17 cellular contexts compared by ENCODE assay signal in genomic region chr13:46164661-46165060, GRCh38. TPM values are rescaled to one million over a fixed set of nuclear protein-coding genes. Genes with fewer than 3 reads are reported as not detected.
A peak's percentile ranks its signal among the peaks of the same experiment; 100 is the strongest.
DNase-seq lines count a peak whose midpoint lies in the region; ATAC-seq and TF ChIP-seq lines count a peak whose summit lies in the region.
"Had no signal": no experiment of that assay in that cellular context is flagged by ENCODE, and none has a peak within 500 bp of the region (broad histone marks: within the 10 kb centered on the region; RNA-seq: fewer than 3 reads in every experiment).

No MANE protein-coding gene starts in this region.

- peaks cover 62% of the 10 kb centered on the region for H4K20me1 ChIP-seq in Karpas-422 (ENCODE audit: insufficient read depth, low read depth, low read length)

- no peak overlapping the region for H3K9ac ChIP-seq in Karpas-422 (ENCODE audit: low read length)

- H3K9me3 Mint-ChIP-seq in activated T-cell treated with anti-CD3 and anti-CD28 coated beads, Interleukin-2, amount 50 U/mL, for 4 hours = no peaks in the 10 kb centered on the region
- no peaks in the 10 kb centered on the region for H3K9me3 Mint-ChIP-seq in activated T-helper 2 cell treated with anti-CD3 and anti-CD28 coated beads, Interferon-gamma antibody, Interleukin-2, Interleukin-4, amounts not matched to agents 10 μg/mL and 5 μg/mL and 100 μg/mL, durations not matched to agents 14 hours and 24 hours and 36 hours
- no peaks in the 10 kb centered on the region for H3K9me3 Mint-ChIP-seq in stimulated activated effector memory CD8-positive, alpha-beta T cell treated with anti-CD3 and anti-CD28 coated beads, Interleukin-12 subunit alpha, Interleukin-12 subunit beta, amount 100 ng/mL, for 72 hours
- H3K9me3 Mint-ChIP-seq: mesothelial cell of epicardium had no signal

- peaks cover 19% of the 10 kb centered on the region for H3K36me3 ChIP-seq in Karpas-422 (ENCODE audit: insufficient read depth, low read length)
- no peaks in the 10 kb centered on the region for H3K36me3 ChIP-seq in Peyer's patch
- H3K36me3 ChIP-seq: uterus had no signal

- H3K4me3 ChIP-seq in Karpas-422 (ENCODE audit: low read length) = no peak overlapping the region
- H3K4me3 ChIP-seq in Peyer's patch = no peak overlapping the region
- H3K4me3 ChIP-seq: uterus had no signal

- H3K27me3 ChIP-seq in Karpas-422 (ENCODE audit: low read length) (no peaks in the 10 kb centered on the region), Peyer's patch (no peaks in the 10 kb centered on the region)
- H3K27me3 ChIP-seq: uterus had no signal

- H3K27me3 Mint-ChIP-seq in activated T-cell treated with anti-CD3 and anti-CD28 coated beads, Interleukin-2, amount 50 U/mL, for 4 hours (ENCODE audit: low read depth) = no peaks in the 10 kb centered on the region
- H3K27me3 Mint-ChIP-seq in activated T-helper 2 cell treated with anti-CD3 and anti-CD28 coated beads, Interferon-gamma antibody, Interleukin-2, Interleukin-4, amounts not matched to agents 10 μg/mL and 5 μg/mL and 100 μg/mL, durations not matched to agents 14 hours and 24 hours and 36 hours (ENCODE audit: low read depth) = no peaks in the 10 kb centered on the region

- peak overlapping the region; percentile 99 for H3K27ac ChIP-seq in Karpas-422 (ENCODE audit: low read length)
- no peak overlapping the region for H3K27ac ChIP-seq in Peyer's patch
- H3K27ac ChIP-seq: uterus had no signal

- H3K4me1 Mint-ChIP-seq in activated T-cell treated with anti-CD3 and anti-CD28 coated beads, Interleukin-2, amount 50 U/mL, for 4 hours (ENCODE audit: low read depth) = peaks cover 81% of the 10 kb centered on the region
- peaks cover 79% of the 10 kb centered on the region for H3K4me1 Mint-ChIP-seq in activated T-helper 2 cell treated with anti-CD3 and anti-CD28 coated beads, Interferon-gamma antibody, Interleukin-2, Interleukin-4, amounts not matched to agents 10 μg/mL and 5 μg/mL and 100 μg/mL, durations not matched to agents 14 hours and 24 hours and 36 hours (ENCODE audit: low read depth)
- peaks cover 86% of the 10 kb centered on the region for H3K4me1 Mint-ChIP-seq in stimulated activated effector memory CD8-positive, alpha-beta T cell treated with anti-CD3 and anti-CD28 coated beads, Interleukin-12 subunit alpha, Interleukin-12 subunit beta, amount 100 ng/mL, for 72 hours

- peaks cover 86% of the 10 kb centered on the region for H3K79me2 ChIP-seq in Karpas-422 (ENCODE audit: low read length)

- no peaks in the 10 kb centered on the region for H3K9me3 ChIP-seq in Karpas-422 (ENCODE audit: low read length)
- H3K9me3 ChIP-seq in Peyer's patch = no peaks in the 10 kb centered on the region
- H3K9me3 ChIP-seq: uterus had no signal

- ATAC-seq in activated T-cell treated with anti-CD3 and anti-CD28 coated beads, Interleukin-2, amount 50 U/mL, for 4 hours = no peak
- no peak for ATAC-seq in stimulated activated effector memory CD8-positive, alpha-beta T cell treated with anti-CD3 and anti-CD28 coated beads, Interleukin-12 subunit alpha, Interleukin-12 subunit beta, amount 100 ng/mL, for 72 hours
- no peak for ATAC-seq in HG02763 (IDR thresholded peaks at IDR 0.05; ENCODE audit: unreplicated experiment)

- no peak overlapping the region for H2AFZ ChIP-seq in Karpas-422 (ENCODE audit: low read length)

- intact Hi-C loops in activated T-helper 2 cell treated with anti-CD3 and anti-CD28 coated beads, Interferon-gamma antibody, Interleukin-2, Interleukin-4, amounts not matched to agents 10 μg/mL and 5 μg/mL and 100 μg/mL, durations not matched to agents 14 hours and 24 hours and 36 hours (cut with micrococcal nuclease) = loop anchor here (1.0 to 5.0 kb wide), 3 partner anchors 15 to 822 kb away; partner anchors contain the start of gene TPT1

- TF ChIP-seq CTCF in Peyer's patch (IDR thresholded peaks at IDR 0.05) = no peak

- peak overlapping the region; percentile 78 for H3K27ac Mint-ChIP-seq in activated T-helper 2 cell treated with anti-CD3 and anti-CD28 coated beads, Interferon-gamma antibody, Interleukin-2, Interleukin-4, amounts not matched to agents 10 μg/mL and 5 μg/mL and 100 μg/mL, durations not matched to agents 14 hours and 24 hours and 36 hours
- H3K27ac Mint-ChIP-seq in stimulated activated effector memory CD8-positive, alpha-beta T cell treated with anti-CD3 and anti-CD28 coated beads, Interleukin-12 subunit alpha, Interleukin-12 subunit beta, amount 100 ng/mL, for 72 hours = peak overlapping the region; percentile 84
- H3K27ac Mint-ChIP-seq: mesothelial cell of epicardium had no signal

- peak overlapping the region; percentile 72 for H3K4me3 Mint-ChIP-seq in activated T-cell treated with anti-CD3 and anti-CD28 coated beads, Interleukin-2, amount 50 U/mL, for 4 hours
- H3K4me3 Mint-ChIP-seq in activated T-helper 2 cell treated with anti-CD3 and anti-CD28 coated beads, Interferon-gamma antibody, Interleukin-2, Interleukin-4, amounts not matched to agents 10 μg/mL and 5 μg/mL and 100 μg/mL, durations not matched to agents 14 hours and 24 hours and 36 hours (ENCODE audit: low read depth) = peak overlapping the region; percentile 60
- peak overlapping the region; percentile 89 for H3K4me3 Mint-ChIP-seq in stimulated activated effector memory CD8-positive, alpha-beta T cell treated with anti-CD3 and anti-CD28 coated beads, Interleukin-12 subunit alpha, Interleukin-12 subunit beta, amount 100 ng/mL, for 72 hours
- H3K4me3 Mint-ChIP-seq: mesothelial cell of epicardium had no signal

- peak overlapping the region; percentile 96 for H3K4me2 ChIP-seq in Karpas-422 (ENCODE audit: low read depth, low read length, poor library complexity, severe bottlenecking)

- peaks cover 37% of the 10 kb centered on the region for H3K36me3 Mint-ChIP-seq in activated T-cell treated with anti-CD3 and anti-CD28 coated beads, Interleukin-2, amount 50 U/mL, for 4 hours (ENCODE audit: insufficient read depth)
- H3K36me3 Mint-ChIP-seq in activated T-helper 2 cell treated with anti-CD3 and anti-CD28 coated beads, Interferon-gamma antibody, Interleukin-2, Interleukin-4, amounts not matched to agents 10 μg/mL and 5 μg/mL and 100 μg/mL, durations not matched to agents 14 hours and 24 hours and 36 hours (ENCODE audit: low read depth) = peaks cover 75% of the 10 kb centered on the region
- H3K36me3 Mint-ChIP-seq in stimulated activated effector memory CD8-positive, alpha-beta T cell treated with anti-CD3 and anti-CD28 coated beads, Interleukin-12 subunit alpha, Interleukin-12 subunit beta, amount 100 ng/mL, for 72 hours = peaks cover 94% of the 10 kb centered on the region
- H3K36me3 Mint-ChIP-seq: mesothelial cell of epicardium had no signal

- no peaks in the 10 kb centered on the region for H3K9me2 ChIP-seq in Karpas-422 (replicated peaks; ENCODE audit: insufficient read depth, low read length)

- peaks cover 74% of the 10 kb centered on the region for H3K4me1 ChIP-seq in Karpas-422 (ENCODE audit: low read length)
- peaks cover 0 to 3% (median 3%) of the 10 kb centered on the region in 4 donors for H3K4me1 ChIP-seq in Peyer's patch
- H3K4me1 ChIP-seq: uterus had no signal

- TF ChIP-seq POLR2A in Peyer's patch (IDR thresholded peaks at IDR 0.05) = no peak

- no peak for DNase-seq in activated T-cell treated with anti-CD3 and anti-CD28 coated beads, Interleukin-2, amount 50 U/mL, for 4 hours
- DNase-seq in activated T-cell treated with anti-CD3 and anti-CD28 coated beads, Interleukin-2, amount 50 U/mL, for 1 hour = no peak
- DNase-seq in Karpas-422 (no peak), superior temporal gyrus (ENCODE audit: extremely low spot score) (no peak), Peyer's patch (no peak)
- no peak for DNase-seq in activated T-helper 2 cell treated with anti-CD3 and anti-CD28 coated beads, Interferon-gamma antibody, Interleukin-2, Interleukin-4, amounts not matched to agents 10 μg/mL and 5 μg/mL and 100 μg/mL, durations not matched to agents 14 hours and 24 hours and 36 hours (ENCODE audit: low spot score)
- DNase-seq in stimulated activated effector memory CD8-positive, alpha-beta T cell treated with anti-CD3 and anti-CD28 coated beads, Interleukin-12 subunit alpha, Interleukin-12 subunit beta, amount 100 ng/mL, for 72 hours (ENCODE audit: low spot score in 2 of 2) = no peak
- DNase-seq: effector CD4-positive, alpha-beta T cell; GF-D8; hippocampal formation; NCI-H1105 treated with DMSO at 0.1 percent for 48 hours; SHP77 treated with DMSO at 0.1 percent for 48 hours; stimulated activated naive CD4-positive, alpha-beta T cell; uterus had no signal

RNA-seq across cellular contexts. Expression of gene LCP1, which starts 17.3 kb away (rescaled TPM):
- total RNA-seq in activated T-cell treated with anti-CD3 and anti-CD28 coated beads, Interleukin-2, amount 50 U/mL, for 4 hours = 100 to 1,000 TPM; 617 to 663 (median 631) TPM
- total RNA-seq in Karpas-422 (2014; rRNA removed; shearing (Covaris generic); ENCODE audit: low replicate concordance) = 352 and 415 TPM in 2 replicates
- total RNA-seq in activated T-helper 2 cell treated with anti-CD3 and anti-CD28 coated beads, Interferon-gamma antibody, Interleukin-2, Interleukin-4, amounts not matched to agents 10 μg/mL and 5 μg/mL and 100 μg/mL, durations not matched to agents 14 hours and 24 hours and 36 hours = 738 and 741 TPM in 2 replicates
- 100 to 1,000 TPM in 1 of 4 donors, 10 to 100 TPM in 3; 11.1 to 167 (median 19.2) TPM for total RNA-seq in Peyer's patch

RNA-seq across cellular contexts. Expression of gene LRRC63, which starts 47.1 kb away (rescaled TPM):
- under 1 TPM in 1 of 3 donors, not detected in 2; 0.16 TPM for total RNA-seq in activated T-cell treated with anti-CD3 and anti-CD28 coated beads, Interleukin-2, amount 50 U/mL, for 4 hours
- not detected in 2 replicates for total RNA-seq in Karpas-422 (2014; rRNA removed; shearing (Covaris generic); ENCODE audit: low replicate concordance)
- 0.52 and 0.71 TPM in 2 replicates for total RNA-seq in activated T-helper 2 cell treated with anti-CD3 and anti-CD28 coated beads, Interferon-gamma antibody, Interleukin-2, Interleukin-4, amounts not matched to agents 10 μg/mL and 5 μg/mL and 100 μg/mL, durations not matched to agents 14 hours and 24 hours and 36 hours
- under 1 TPM in 1 of 4 donors, not detected in 3; 0.40 TPM for total RNA-seq in Peyer's patch
- total RNA-seq: osteoblast had no signal

RNA-seq across cellular contexts. Expression of gene CPB2, which starts 59.8 kb away (rescaled TPM):
- under 1 TPM; 0.11 to 0.23 (median 0.21) TPM for total RNA-seq in activated T-cell treated with anti-CD3 and anti-CD28 coated beads, Interleukin-2, amount 50 U/mL, for 4 hours
- not detected in 2 replicates for total RNA-seq in Karpas-422 (2014; rRNA removed; shearing (Covaris generic); ENCODE audit: low replicate concordance)
- not detected in 2 replicates for total RNA-seq in activated T-helper 2 cell treated with anti-CD3 and anti-CD28 coated beads, Interferon-gamma antibody, Interleukin-2, Interleukin-4, amounts not matched to agents 10 μg/mL and 5 μg/mL and 100 μg/mL, durations not matched to agents 14 hours and 24 hours and 36 hours
- not detected for total RNA-seq in Peyer's patch
- total RNA-seq: mesothelial cell of epicardium, osteoblast had no signal
